ENCODE assay signal across 18 cellular contexts in the genomic region with DNA sequence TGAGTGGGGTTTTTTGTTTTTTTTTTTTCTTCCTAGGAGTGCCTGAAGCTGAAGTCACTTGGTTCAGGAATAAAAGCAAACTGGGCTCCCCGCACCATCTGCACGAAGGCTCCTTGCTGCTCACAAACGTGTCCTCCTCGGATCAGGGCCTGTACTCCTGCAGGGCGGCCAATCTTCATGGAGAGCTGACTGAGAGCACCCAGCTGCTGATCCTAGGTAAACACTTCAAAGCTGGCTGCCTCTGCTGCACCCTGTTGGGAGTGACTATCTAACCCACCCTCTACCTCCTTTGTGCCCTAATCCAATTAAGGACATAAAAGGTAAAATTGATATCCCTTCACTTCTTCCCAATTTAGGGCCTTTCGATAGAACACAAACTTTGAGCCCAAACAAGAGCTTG.
DNase-seq lines count a peak whose midpoint lies in the region; ATAC-seq and TF ChIP-seq lines count a peak whose summit lies in the region.
"Had no signal": no experiment of that assay in that cellular context is flagged by ENCODE, and none has a peak within 500 bp of the region (broad histone marks: within the 10 kb centered on the region; RNA-seq: fewer than 3 reads in every experiment).

No MANE protein-coding gene starts in this region.

- peak overlapping the region; percentile 22; the same call in 1 of the 2 replicates for H3K27ac ChIP-seq in C4-2B
- H3K27ac ChIP-seq: foreskin keratinocyte, Peyer's patch had no signal

- H3K9me3 Mint-ChIP-seq in immature natural killer cell: peaks cover 0 to 1% (median 0%) of the 10 kb centered on the region in 6 donors
- H3K9me3 Mint-ChIP-seq: activated CD4-positive, alpha-beta memory T cell treated with anti-CD3 and anti-CD28 coated beads, Interleukin-2, amount 10 ng/mL, durations not matched to agents 7 days and 5 days; activated T-helper 1 cell treated with anti-CD3 and anti-CD28 coated beads, Interleukin-12 subunit alpha, Interleukin-12 subunit beta, Interleukin-2, Interleukin-4 antibody, amounts not matched to agents 30 ng/mL and 10 ng/mL and 1 ng/mL, durations not matched to agents 14 hours and 24 hours and 36 hours; natural killer cell had no signal

- no peak overlapping the region for H3K4me3 Mint-ChIP-seq in T-helper 17 cell
- H3K4me3 Mint-ChIP-seq in immature natural killer cell: no peak overlapping the region
- H3K4me3 Mint-ChIP-seq: activated CD4-positive, alpha-beta memory T cell treated with anti-CD3 and anti-CD28 coated beads, Interleukin-2, amount 10 ng/mL, durations not matched to agents 7 days and 5 days; activated T-helper 1 cell treated with anti-CD3 and anti-CD28 coated beads, Interleukin-12 subunit alpha, Interleukin-12 subunit beta, Interleukin-2, Interleukin-4 antibody, amounts not matched to agents 30 ng/mL and 10 ng/mL and 1 ng/mL, durations not matched to agents 14 hours and 24 hours and 36 hours; natural killer cell had no signal

- H3K36me3 Mint-ChIP-seq in T-helper 17 cell (ENCODE audit: low read depth): no peaks in the 10 kb centered on the region
- no peaks in the 10 kb centered on the region for H3K36me3 Mint-ChIP-seq in immature natural killer cell
- H3K36me3 Mint-ChIP-seq: natural killer cell had no signal

- H3K9me3 ChIP-seq in T-helper 17 cell (ENCODE audit: control insufficient read depth, low read length, poor library complexity, severe bottlenecking): no peaks in the 10 kb centered on the region
- H3K9me3 ChIP-seq: Peyer's patch had no signal

- peaks cover 10% of the 10 kb centered on the region for H3K27me3 Mint-ChIP-seq in T-helper 17 cell
- H3K27me3 Mint-ChIP-seq in immature natural killer cell (ENCODE audit: low read depth in 3 of 3): peaks cover 0 to 2% (median 0%) of the 10 kb centered on the region in 3 donors

- H3K27ac Mint-ChIP-seq in T-helper 17 cell (peak overlapping the region; percentile 47), immature natural killer cell (no peak overlapping the region)
- H3K27ac Mint-ChIP-seq: activated CD4-positive, alpha-beta memory T cell treated with anti-CD3 and anti-CD28 coated beads, Interleukin-2, amount 10 ng/mL, durations not matched to agents 7 days and 5 days; activated T-helper 1 cell treated with anti-CD3 and anti-CD28 coated beads, Interleukin-12 subunit alpha, Interleukin-12 subunit beta, Interleukin-2, Interleukin-4 antibody, amounts not matched to agents 30 ng/mL and 10 ng/mL and 1 ng/mL, durations not matched to agents 14 hours and 24 hours and 36 hours; natural killer cell had no signal

- DNase-seq in DMS79 treated with DMSO at 0.1 percent for 48 hours (lab: John Stamatoyannopoulos, UW) (peak; percentile 38), NCI-H2029 treated with DMSO at 0.1 percent for 48 hours (lab: John Stamatoyannopoulos, UW) (peak; percentile 56), T-helper 17 cell (no peak), GM20000 (ENCODE audit: low spot score) (no peak), hippocampal formation (lab: John Stamatoyannopoulos, UW) (no peak), immature natural killer cell (no peak)
- DNase-seq: activated CD4-positive, alpha-beta memory T cell treated with anti-CD3 and anti-CD28 coated beads, Interleukin-2, amount 10 ng/mL, durations not matched to agents 7 days and 5 days; EL; foreskin keratinocyte; natural killer cell; NCI-H446 treated with DMSO at 0.1 percent for 48 hours; Peyer's patch; stimulated activated CD4-positive, alpha-beta T cell treated with anti-CD3 and anti-CD28 coated beads, Interleukin-15, amount 100 ng/mL, for 24 hours had no signal

- ATAC-seq in T-helper 17 cell: no peak
- no peak for ATAC-seq in HG03442 (IDR thresholded peaks at IDR 0.05; ENCODE audit: unreplicated experiment)
- ATAC-seq: foreskin keratinocyte, GM12878, natural killer cell, SK-N-SH treated with all-trans-retinoic acid at 6 μM for 48 hours had no signal

- H3K4me1 Mint-ChIP-seq in T-helper 17 cell (peaks cover 6% of the 10 kb centered on the region), immature natural killer cell (no peaks in the 10 kb centered on the region)

- TF ChIP-seq CTCF in C4-2B (conservative IDR thresholded peaks at IDR 0.05): peak; percentile 17
- TF ChIP-seq CTCF in GM20000 (IDR thresholded peaks at IDR 0.05; ENCODE audit: extremely low read depth, missing control alignments): no peak

Comparison
In these comparisons a context has a peak if more than half of its experiments do, and no peak if none do; other contexts are left out.
1. DNase-seq: peak in DMS79 treated with DMSO at 0.1 percent for 48 hours (single experiment) and NCI-H2029 treated with DMSO at 0.1 percent for 48 hours (single experiment); none in T-helper 17 cell (0 of 3), GM20000 (single experiment), hippocampal formation (0 of 2) and immature natural killer cell (0 of 3).